Comparison of ENCODE assay signal across 25 cellular contexts in genomic region chr6:112801681-112802080, GRCh38.
DNase-seq lines count a peak whose midpoint lies in the region; ATAC-seq and TF ChIP-seq lines count a peak whose summit lies in the region.
"Had no signal": no experiment of that assay in that cellular context is flagged by ENCODE, and none has a peak within 500 bp of the region (broad histone marks: within the 10 kb centered on the region; RNA-seq: fewer than 3 reads in every experiment).

No MANE protein-coding gene starts in this region.

- H3K27me3 ChIP-seq in AG04450 (ENCODE audit: control insufficient read depth, insufficient read depth, low read length) (no peaks in the 10 kb centered on the region), RWPE2 (ENCODE audit: insufficient read depth, poor library complexity, severe bottlenecking) (no peaks in the 10 kb centered on the region), ascending aorta (no peaks in the 10 kb centered on the region)
- H3K27me3 ChIP-seq: gastrocnemius medialis had no signal

- POLR2A ChIA-PET in AG04450 (lab: Yijun Ruan, JAX) = no interaction called here

- H3K27ac ChIP-seq in AG04450 (ENCODE audit: low read depth, low read length) (peak overlapping the region; percentile 47), RWPE2 (ENCODE audit: poor library complexity, severe bottlenecking) (peak overlapping the region; percentile 41), ascending aorta (no peak overlapping the region)
- H3K27ac ChIP-seq: gastrocnemius medialis, WERI-Rb-1 had no signal

- DNase-seq in AG04450 (ENCODE audit: low read depth, low spot score) (no peak), RWPE2 (ENCODE audit: low spot score) (no peak), chondrocyte (ENCODE audit: low spot score) (no peak), KBM-7 (no peak), NCI-H1092 treated with DMSO at 0.1 percent for 48 hours (lab: John Stamatoyannopoulos, UW) (no peak), ascending aorta (ENCODE audit: low spot score in 2 of 2) (no peak), T-helper 1 cell (no peak)
- DNase-seq: activated naive CD4-positive, alpha-beta T cell treated with anti-CD3 and anti-CD28 coated beads for 36 hours; CD4-positive, alpha-beta memory T cell; cortex of kidney; DMS 273 treated with DMSO at 0.1 percent for 48 hours; gastrocnemius medialis; GOT3; hippocampal formation; mesendoderm; NCI-H1092; NCI-H187; nucleus accumbens; stimulated activated naive CD8-positive, alpha-beta T cell treated with anti-CD3 and anti-CD28 coated beads, Interleukin-15, amount 100 ng/mL, for 72 hours; T-helper 9 cell; WERI-Rb-1 had no signal

- no peaks in the 10 kb centered on the region for H3K27me3 Mint-ChIP-seq in chondrocyte (ENCODE audit: low read depth)
- H3K27me3 Mint-ChIP-seq in nephron (ENCODE audit: low read depth) = peaks cover 5% of the 10 kb centered on the region
- H3K27me3 Mint-ChIP-seq: CD4-positive, alpha-beta memory T cell; stimulated activated naive CD8-positive, alpha-beta T cell treated with anti-CD3 and anti-CD28 coated beads, Interleukin-15, amount 100 ng/mL, for 72 hours had no signal

- TF ChIP-seq CTCF in AG04450 (IDR thresholded peaks at IDR 0.05; ENCODE audit: low read depth, low read length) (no peak), RWPE2 (IDR thresholded peaks at IDR 0.05; ENCODE audit: poor library complexity, severe bottlenecking) (no peak), chondrocyte (IDR thresholded peaks at IDR 0.05) (no peak), nephron (IDR thresholded peaks at IDR 0.05; ENCODE audit: unreplicated experiment in 3 of 3) (no peak), ascending aorta (IDR thresholded peaks at IDR 0.05) (no peak)

- H3K36me3 Mint-ChIP-seq in chondrocyte (ENCODE audit: low read depth) (no peaks in the 10 kb centered on the region), nephron (ENCODE audit: low read depth) (peaks cover 10% of the 10 kb centered on the region)
- H3K36me3 Mint-ChIP-seq: CD4-positive, alpha-beta memory T cell had no signal

- in situ Hi-C loops in KBM-7 (cut with MboI; ENCODE audit: low pct_unique_long_range_greater_than_20kb, low sequenced_read_pairs) = no loop called here

- H3K9me3 Mint-ChIP-seq in chondrocyte (ENCODE audit: low read depth) (peaks cover 9% of the 10 kb centered on the region), nephron (peaks cover 13% of the 10 kb centered on the region)
- H3K9me3 Mint-ChIP-seq: activated naive CD4-positive, alpha-beta T cell treated with anti-CD3 and anti-CD28 coated beads for 36 hours; activated T-helper 1 cell treated with anti-CD3 and anti-CD28 coated beads, Interleukin-12 subunit alpha, Interleukin-12 subunit beta, Interleukin-2, Interleukin-4 antibody, amounts not matched to agents 30 ng/mL and 10 ng/mL and 1 ng/mL, durations not matched to agents 14 hours and 24 hours and 36 hours had no signal

- peak overlapping the region; percentile 15 for H3K4me3 Mint-ChIP-seq in chondrocyte (ENCODE audit: unreplicated experiment)
- no peak overlapping the region for H3K4me3 Mint-ChIP-seq in nephron
- H3K4me3 Mint-ChIP-seq: activated naive CD4-positive, alpha-beta T cell treated with anti-CD3 and anti-CD28 coated beads for 36 hours; activated T-helper 1 cell treated with anti-CD3 and anti-CD28 coated beads, Interleukin-12 subunit alpha, Interleukin-12 subunit beta, Interleukin-2, Interleukin-4 antibody, amounts not matched to agents 30 ng/mL and 10 ng/mL and 1 ng/mL, durations not matched to agents 14 hours and 24 hours and 36 hours; CD4-positive, alpha-beta memory T cell; stimulated activated naive CD8-positive, alpha-beta T cell treated with anti-CD3 and anti-CD28 coated beads, Interleukin-15, amount 100 ng/mL, for 72 hours had no signal

- H3K9me3 ChIP-seq in AG04450 (ENCODE audit: control insufficient read depth, insufficient read depth, low read length) (no peaks in the 10 kb centered on the region), RWPE2 (ENCODE audit: severe bottlenecking) (no peaks in the 10 kb centered on the region), ascending aorta (no peaks in the 10 kb centered on the region)
- H3K9me3 ChIP-seq: gastrocnemius medialis had no signal

- H3K36me3 ChIP-seq in RWPE2 (ENCODE audit: low read depth) = no peaks in the 10 kb centered on the region
- no peaks in the 10 kb centered on the region for H3K36me3 ChIP-seq in ascending aorta
- H3K36me3 ChIP-seq: gastrocnemius medialis, WERI-Rb-1 had no signal

- peak overlapping the region; percentile 88 for H3K27ac Mint-ChIP-seq in chondrocyte (ENCODE audit: unreplicated experiment)
- peak overlapping the region; percentile 76 to 81 (median 80) for H3K27ac Mint-ChIP-seq in nephron
- H3K27ac Mint-ChIP-seq: activated naive CD4-positive, alpha-beta T cell treated with anti-CD3 and anti-CD28 coated beads for 36 hours; activated T-helper 1 cell treated with anti-CD3 and anti-CD28 coated beads, Interleukin-12 subunit alpha, Interleukin-12 subunit beta, Interleukin-2, Interleukin-4 antibody, amounts not matched to agents 30 ng/mL and 10 ng/mL and 1 ng/mL, durations not matched to agents 14 hours and 24 hours and 36 hours; CD4-positive, alpha-beta memory T cell had no signal

- intact Hi-C loops in ascending aorta (cut with DNase I) = no loop called here

- no peak overlapping the region for H3K4me3 ChIP-seq in AG04450 (ENCODE audit: low read depth, low read length)
- no peak overlapping the region for H3K4me3 ChIP-seq in RWPE2 (ENCODE audit: severe bottlenecking)
- H3K4me3 ChIP-seq in ascending aorta = no peak overlapping the region
- H3K4me3 ChIP-seq: gastrocnemius medialis, skin epidermis had no signal

- CTCF ChIA-PET in AG04450 (lab: Charles Lee) = interaction anchor here (0.7 to 1.2 kb wide), 5 partner anchors 298 to 1108 kb away, joined by 3 to 5 read pairs (median 3); no protein-coding TSS in a partner anchor

- H3K4me1 Mint-ChIP-seq in chondrocyte (ENCODE audit: low read depth) (peaks cover 32% of the 10 kb centered on the region), nephron (peaks cover 34% of the 10 kb centered on the region)
- H3K4me1 Mint-ChIP-seq: CD4-positive, alpha-beta memory T cell; stimulated activated naive CD8-positive, alpha-beta T cell treated with anti-CD3 and anti-CD28 coated beads, Interleukin-15, amount 100 ng/mL, for 72 hours had no signal

- ATAC-seq in RWPE2 (ENCODE audit: low read depth) = no peak
- ATAC-seq: esophagus mucosa; gastrocnemius medialis; stimulated activated naive CD8-positive, alpha-beta T cell treated with anti-CD3 and anti-CD28 coated beads, Interleukin-15, amount 100 ng/mL, for 72 hours had no signal

- H3K4me1 ChIP-seq in RWPE2 (ENCODE audit: insufficient read depth, poor library complexity, severe bottlenecking) (peaks cover 8% of the 10 kb centered on the region), ascending aorta (no peaks in the 10 kb centered on the region)
- H3K4me1 ChIP-seq: gastrocnemius medialis had no signal

Comparison
In these comparisons a context has a peak if more than half of its experiments do, and no peak if none do; other contexts are left out.
1. H3K27ac ChIP-seq: peak in AG04450 (single experiment) and RWPE2 (single experiment); none in ascending aorta (0 of 2).